In the genomic region with DNA sequence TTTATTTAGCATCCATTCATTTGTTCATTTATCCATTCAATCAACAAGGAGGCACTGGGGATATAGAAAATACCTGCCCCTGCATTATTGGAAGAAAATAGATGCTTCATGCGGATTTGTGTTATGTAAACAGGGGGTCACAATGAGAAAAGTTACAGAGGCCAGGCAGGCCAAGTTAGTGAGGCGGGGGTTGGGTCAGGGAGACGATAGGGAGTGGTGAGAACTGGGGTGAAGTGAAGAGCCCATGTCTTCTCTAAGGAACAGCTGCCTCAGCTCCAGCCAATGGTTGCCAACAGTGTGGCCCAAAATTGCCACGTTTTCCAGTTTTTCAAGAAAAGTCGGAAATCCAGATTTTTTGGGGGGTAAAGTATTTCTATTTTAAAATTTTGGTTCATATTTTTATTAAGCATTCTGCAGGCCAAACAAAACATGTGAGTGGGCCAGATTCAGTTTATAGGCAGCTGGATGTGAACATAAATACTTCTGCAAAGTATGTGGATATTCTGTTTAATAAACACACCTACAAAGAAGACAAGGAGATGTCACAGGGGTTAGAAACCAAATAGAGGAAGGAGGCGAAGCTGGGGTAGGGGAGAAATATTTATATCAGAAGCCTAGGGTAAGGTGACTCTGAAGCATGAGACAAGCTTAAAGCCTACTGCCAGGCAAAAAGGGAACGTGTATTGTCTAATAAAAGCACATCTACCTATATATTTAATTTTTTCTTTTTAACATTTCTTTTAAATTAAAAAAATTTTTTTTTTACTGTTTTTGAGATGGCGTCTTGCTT, we compare ENCODE assay signal across 17 cellular contexts. TPM values are rescaled to one million over a fixed set of nuclear protein-coding genes. Genes with fewer than 3 reads are reported as not detected.
DNase-seq lines count a peak whose midpoint lies in the region; ATAC-seq and TF ChIP-seq lines count a peak whose summit lies in the region.
"Had no signal": no experiment of that assay in that cellular context is flagged by ENCODE, and none has a peak within 500 bp of the region (broad histone marks: within the 10 kb centered on the region; RNA-seq: fewer than 3 reads in every experiment).

No MANE protein-coding gene starts in this region.

- no peak for DNase-seq in natural killer cell treated with Interleukin-12 subunit alpha and Interleukin-12 subunit beta and Interleukin-15 and Interleukin-18, amount 100 ng/mL, for 72 hours (ENCODE audit: low spot score)
- no peak for DNase-seq in natural killer cell
- DNase-seq in WERI-Rb-1, result no peak
- DNase-seq in mesenchymal stem cell, result no peak
- DNase-seq in NCI-H2107 (lab: John Stamatoyannopoulos, UW), result no peak
- no peak for DNase-seq in mesothelial cell of epicardium (ENCODE audit: low spot score in 2 of 2, unreplicated experiment in 2 of 2)
- DNase-seq: BE2C; C1 segment of cervical spinal cord; Caco-2; CD4-positive, CD25-positive, alpha-beta regulatory T cell; GDM1; GOT3; H7; HFFc6 had no signal

- no peak overlapping the region for H3K9ac ChIP-seq in mesenchymal stem cell (ENCODE audit: low read length)

- H3K36me3 Mint-ChIP-seq in natural killer cell treated with Interleukin-12 subunit alpha and Interleukin-12 subunit beta and Interleukin-15 and Interleukin-18, amount 100 ng/mL, for 72 hours, result peaks cover 7% of the 10 kb centered on the region
- H3K36me3 Mint-ChIP-seq in natural killer cell (no peaks in the 10 kb centered on the region), mesothelial cell of epicardium (no peaks in the 10 kb centered on the region)
- peaks cover 13% of the 10 kb centered on the region for H3K36me3 Mint-ChIP-seq in stimulated activated memory B cell treated with anti-CD40 and anti-IgM and Interleukin-4, amounts not matched to agents 10 μg/mL and 1 μg/mL and 100 μg/mL, for 72 hours
- H3K36me3 Mint-ChIP-seq: CD4-positive, CD25-positive, alpha-beta regulatory T cell had no signal

- H3K9me3 ChIP-seq in WERI-Rb-1 (ENCODE audit: severe bottlenecking) (no peaks in the 10 kb centered on the region), mesenchymal stem cell (ENCODE audit: control insufficient read depth, low read length) (no peaks in the 10 kb centered on the region)
- H3K9me3 ChIP-seq: BE2C, Caco-2 had no signal

- H3K36me3 ChIP-seq in WERI-Rb-1 (no peaks in the 10 kb centered on the region), mesenchymal stem cell (ENCODE audit: control insufficient read depth in 1 of 2, insufficient read depth in 2 of 2, low read depth in 1 of 2, low read length in 2 of 2) (no peaks in the 10 kb centered on the region)
- H3K36me3 ChIP-seq: BE2C had no signal

- no peak overlapping the region for H2BK5ac ChIP-seq in mesenchymal stem cell (ENCODE audit: low read depth, low read length, poor library complexity, severe bottlenecking)

- H3K79me1 ChIP-seq in mesenchymal stem cell (replicated peaks; ENCODE audit: low read length, poor library complexity, severe bottlenecking), result no peaks in the 10 kb centered on the region

- H3K14ac ChIP-seq in mesenchymal stem cell (ENCODE audit: low read length in 2 of 2), result no peak overlapping the region

- peak overlapping the region; percentile 72 for H2AK5ac ChIP-seq in mesenchymal stem cell (ENCODE audit: low read length, severe bottlenecking)

- peaks cover 0 to 2% of the 10 kb centered on the region in 2 donors for H3K27me3 Mint-ChIP-seq in natural killer cell treated with Interleukin-12 subunit alpha and Interleukin-12 subunit beta and Interleukin-15 and Interleukin-18, amount 100 ng/mL, for 72 hours
- H3K27me3 Mint-ChIP-seq in natural killer cell (ENCODE audit: low read depth in 2 of 2), result peaks cover 0 to 2% of the 10 kb centered on the region in 2 donors
- no peaks in the 10 kb centered on the region for H3K27me3 Mint-ChIP-seq in stimulated activated memory B cell treated with anti-CD40 and anti-IgM and Interleukin-4, amounts not matched to agents 10 μg/mL and 1 μg/mL and 100 μg/mL, for 72 hours
- H3K27me3 Mint-ChIP-seq in mesothelial cell of epicardium (ENCODE audit: low read depth), result no peaks in the 10 kb centered on the region
- H3K27me3 Mint-ChIP-seq: CD4-positive, CD25-positive, alpha-beta regulatory T cell had no signal

- no peak overlapping the region for H2BK12ac ChIP-seq in mesenchymal stem cell (ENCODE audit: low read length in 2 of 2)

- H3K4ac ChIP-seq in mesenchymal stem cell (ENCODE audit: low read depth in 1 of 2, low read length in 2 of 2), result no peak overlapping the region

- peak overlapping the region; percentile 11 to 94 for H3K27ac Mint-ChIP-seq in natural killer cell treated with Interleukin-12 subunit alpha and Interleukin-12 subunit beta and Interleukin-15 and Interleukin-18, amount 100 ng/mL, for 72 hours
- H3K27ac Mint-ChIP-seq in natural killer cell, result no peak overlapping the region
- H3K27ac Mint-ChIP-seq in stimulated activated memory B cell treated with anti-CD40 and anti-IgM and Interleukin-4, amounts not matched to agents 10 μg/mL and 1 μg/mL and 100 μg/mL, for 72 hours, result peak overlapping the region; percentile 93
- no peak overlapping the region for H3K27ac Mint-ChIP-seq in mesothelial cell of epicardium
- H3K27ac Mint-ChIP-seq: HFFc6 had no signal

- H3K4me3 ChIP-seq in WERI-Rb-1 (ENCODE audit: low read depth, low read length) (no peak overlapping the region), mesenchymal stem cell (ENCODE audit: insufficient read depth in 1 of 2, low read depth in 1 of 2, low read length in 2 of 2) (no peak overlapping the region)

- no peak overlapping the region for H2BK15ac ChIP-seq in mesenchymal stem cell (ENCODE audit: low read depth, poor library complexity, severe bottlenecking)

- H3K9me3 Mint-ChIP-seq in natural killer cell treated with Interleukin-12 subunit alpha and Interleukin-12 subunit beta and Interleukin-15 and Interleukin-18, amount 100 ng/mL, for 72 hours, result no peaks in the 10 kb centered on the region
- H3K9me3 Mint-ChIP-seq in natural killer cell (no peaks in the 10 kb centered on the region), mesothelial cell of epicardium (no peaks in the 10 kb centered on the region)
- no peaks in the 10 kb centered on the region for H3K9me3 Mint-ChIP-seq in stimulated activated memory B cell treated with anti-CD40 and anti-IgM and Interleukin-4, amounts not matched to agents 10 μg/mL and 1 μg/mL and 100 μg/mL, for 72 hours
- H3K9me3 Mint-ChIP-seq: HFFc6 had no signal

- H3K4me1 Mint-ChIP-seq in natural killer cell treated with Interleukin-12 subunit alpha and Interleukin-12 subunit beta and Interleukin-15 and Interleukin-18, amount 100 ng/mL, for 72 hours (ENCODE audit: low read depth in 2 of 2), result peaks cover 67 to 81% of the 10 kb centered on the region in 2 donors
- H3K4me1 Mint-ChIP-seq in natural killer cell (peaks cover 6 to 11% of the 10 kb centered on the region in 2 donors), mesothelial cell of epicardium (peaks cover 21% of the 10 kb centered on the region)
- peaks cover 73% of the 10 kb centered on the region for H3K4me1 Mint-ChIP-seq in stimulated activated memory B cell treated with anti-CD40 and anti-IgM and Interleukin-4, amounts not matched to agents 10 μg/mL and 1 μg/mL and 100 μg/mL, for 72 hours

- H4K8ac ChIP-seq in mesenchymal stem cell (ENCODE audit: low read length), result no peak overlapping the region

- H3K27ac ChIP-seq in WERI-Rb-1 (peak overlapping the region; percentile 84), mesenchymal stem cell (ENCODE audit: low read length, poor library complexity, severe bottlenecking) (no peak overlapping the region)

- no peak for TF ChIP-seq CTCF in natural killer cell (IDR thresholded peaks at IDR 0.05)
- no peak for TF ChIP-seq CTCF in WERI-Rb-1 (IDR thresholded peaks at IDR 0.05; ENCODE audit: low read depth, low read length)
- no peak for TF ChIP-seq CTCF in mesothelial cell of epicardium (IDR thresholded peaks at IDR 0.05; ENCODE audit: unreplicated experiment)

- intact Hi-C loops in natural killer cell (cut with micrococcal nuclease), result no loop called here

- no peaks in the 10 kb centered on the region for H3K27me3 ChIP-seq in WERI-Rb-1 (ENCODE audit: insufficient read depth, low read depth, severe bottlenecking)
- peaks cover 0 to 27% of the 10 kb centered on the region in 2 experiments for H3K27me3 ChIP-seq in mesenchymal stem cell (ENCODE audit: control insufficient read depth in 1 of 2, insufficient read depth in 1 of 2, low read length in 2 of 2)
- H3K27me3 ChIP-seq: BE2C had no signal

- H3K18ac ChIP-seq in mesenchymal stem cell (ENCODE audit: low read depth in 1 of 2, low read length in 2 of 2), result no peak overlapping the region

- H2AFZ ChIP-seq in mesenchymal stem cell (ENCODE audit: low read depth, low read length), result no peak overlapping the region

- no peak overlapping the region for H4K91ac ChIP-seq in mesenchymal stem cell (ENCODE audit: low read length)

- H3K4me2 ChIP-seq in mesenchymal stem cell (ENCODE audit: low read length, poor library complexity, severe bottlenecking), result no peak overlapping the region

- no peak overlapping the region for H3K23ac ChIP-seq in mesenchymal stem cell (ENCODE audit: low read length in 2 of 2)

- no peak for ATAC-seq in natural killer cell treated with Interleukin-12 subunit alpha and Interleukin-12 subunit beta and Interleukin-15 and Interleukin-18, amount 100 ng/mL, for 72 hours
- ATAC-seq in natural killer cell, result no peak
- no peak for ATAC-seq in stimulated activated memory B cell treated with anti-CD40 and anti-IgM and Interleukin-4, amounts not matched to agents 10 μg/mL and 1 μg/mL and 100 μg/mL, for 72 hours
- no peak for ATAC-seq in HG02870 (IDR thresholded peaks at IDR 0.05; ENCODE audit: unreplicated experiment)
- ATAC-seq: HCT116 had no signal

- no peak overlapping the region for H2BK120ac ChIP-seq in mesenchymal stem cell (ENCODE audit: low read depth, low read length)

- peaks cover 7% of the 10 kb centered on the region for H3K4me1 ChIP-seq in mesenchymal stem cell (ENCODE audit: control insufficient read depth, insufficient read depth, low read depth, low read length)

- WGBS in mesenchymal stem cell, result 85% methylated on average over 7 of the region's 8 CpGs

- H3K4me3 Mint-ChIP-seq in natural killer cell treated with Interleukin-12 subunit alpha and Interleukin-12 subunit beta and Interleukin-15 and Interleukin-18, amount 100 ng/mL, for 72 hours, result no peak overlapping the region
- H3K4me3 Mint-ChIP-seq in natural killer cell, result no peak overlapping the region
- no peak overlapping the region for H3K4me3 Mint-ChIP-seq in stimulated activated memory B cell treated with anti-CD40 and anti-IgM and Interleukin-4, amounts not matched to agents 10 μg/mL and 1 μg/mL and 100 μg/mL, for 72 hours
- H3K4me3 Mint-ChIP-seq in mesothelial cell of epicardium, result no peak overlapping the region
- H3K4me3 Mint-ChIP-seq: HFFc6 had no signal

RNA-seq across cellular contexts. Expression of a gene that starts 44.0 kb away (rescaled TPM):
- total RNA-seq in natural killer cell treated with Interleukin-12 subunit alpha and Interleukin-12 subunit beta and Interleukin-15 and Interleukin-18, amount 100 ng/mL, for 72 hours, result 10 to 100 TPM; 56.9 to 62.2 TPM
- total RNA-seq in natural killer cell, result 10 to 100 TPM; 17.3 to 23.2 (median 20.7) TPM
- polyA plus RNA-seq in mesenchymal stem cell (2013, experiment 1 of 2), result 42.9 TPM
- 44.0 TPM for polyA plus RNA-seq in mesenchymal stem cell (2013, experiment 2 of 2)
- 28.6 to 31.2 TPM (median 29.6 TPM) in 3 replicates for total RNA-seq in mesothelial cell of epicardium

RNA-seq across cellular contexts. Expression of a gene that starts 44.3 kb away (rescaled TPM):
- total RNA-seq in natural killer cell treated with Interleukin-12 subunit alpha and Interleukin-12 subunit beta and Interleukin-15 and Interleukin-18, amount 100 ng/mL, for 72 hours, result 100 to 1,000 TPM; 176 to 255 TPM
- total RNA-seq in natural killer cell, result 10 to 100 TPM; 78.9 to 95.1 (median 93.8) TPM
- polyA plus RNA-seq in mesenchymal stem cell (2013, experiment 1 of 2), result 670 TPM
- 669 TPM for polyA plus RNA-seq in mesenchymal stem cell (2013, experiment 2 of 2)
- total RNA-seq in mesothelial cell of epicardium, result 130 to 139 TPM (median 132 TPM) in 3 replicates

Comparison
In these comparisons a context has a peak if more than half of its experiments do, and no peak if none do; other contexts are left out.
1. H3K27ac Mint-ChIP-seq: peak in natural killer cell treated with Interleukin-12 subunit alpha and Interleukin-12 subunit beta and Interleukin-15 and Interleukin-18, amount 100 ng/mL, for 72 hours (2 of 2) and stimulated activated memory B cell treated with anti-CD40 and anti-IgM and Interleukin-4, amounts not matched to agents 10 μg/mL and 1 μg/mL and 100 μg/mL, for 72 hours (single experiment); none in natural killer cell (0 of 2) and mesothelial cell of epicardium (single experiment).